Comparison of ENCODE assay signal across 10 cellular contexts in the genomic region with DNA sequence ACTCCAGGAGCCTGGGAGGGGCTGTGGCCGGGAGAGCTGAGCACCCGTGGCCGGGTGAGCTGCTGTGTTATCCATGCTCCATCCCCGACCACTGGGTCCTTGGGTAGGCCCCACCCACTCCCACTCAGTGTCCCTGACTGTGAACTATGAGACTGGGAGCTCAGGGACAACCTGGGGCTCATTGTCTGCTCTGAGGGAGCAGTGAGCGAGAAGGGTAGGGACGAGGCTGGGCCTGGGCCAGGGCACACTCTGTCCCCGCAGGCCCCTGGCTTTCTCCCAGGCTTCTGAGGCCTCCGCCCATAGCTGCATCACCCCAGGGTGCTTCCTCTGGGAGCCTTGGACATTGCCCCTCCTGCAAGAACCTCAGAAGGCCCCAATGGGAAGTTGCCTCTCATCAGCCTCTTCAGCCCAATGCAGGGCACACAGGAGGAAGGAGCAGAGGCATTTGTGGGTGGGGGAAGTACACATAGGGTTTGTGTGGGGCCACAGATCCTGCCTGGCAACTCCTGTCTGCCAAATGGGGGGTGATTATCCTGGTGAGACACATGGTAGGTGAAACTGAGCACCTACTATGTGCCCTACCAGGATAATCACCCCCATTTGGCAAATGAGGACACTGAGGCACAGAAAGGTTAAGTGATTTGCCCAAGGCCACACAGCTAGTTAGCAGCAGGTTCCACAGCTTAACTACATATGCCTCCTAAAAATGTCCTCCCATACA. TPM values are rescaled to one million over a fixed set of nuclear protein-coding genes. Genes with fewer than 3 reads are reported as not detected.
DNase-seq lines count a peak whose midpoint lies in the region; ATAC-seq lines count a peak whose summit lies in the region.
"Had no signal": no experiment of that assay in that cellular context is flagged by ENCODE, and none has a peak within 500 bp of the region (broad histone marks: within the 10 kb centered on the region; RNA-seq: fewer than 3 reads in every experiment).

No MANE protein-coding gene starts in this region.

- DNase-seq in MG63, result peak; percentile 95
- DNase-seq in myocyte (ENCODE audit: low read depth), result peak; percentile 21
- no peak for DNase-seq in stimulated activated CD4-positive, alpha-beta T cell treated with anti-CD3 and anti-CD28 coated beads, Interleukin-4, amount 100 ng/mL, for 24 hours
- DNase-seq in SIG-M5 (lab: John Stamatoyannopoulos, UW), result no peak
- no peak for DNase-seq in NK-92 (lab: John Stamatoyannopoulos, UW; ENCODE audit: unreplicated experiment)
- DNase-seq: SHP77 had no signal

- H3K79me2 ChIP-seq in ACC112 (ENCODE audit: control insufficient read depth, insufficient read depth, low read length, unreplicated experiment), result peaks cover 76% of the 10 kb centered on the region

- H2AFZ ChIP-seq in ACC112 (ENCODE audit: low read length, unreplicated experiment), result no peak overlapping the region

- peak overlapping the region; percentile 72 for H3K27ac ChIP-seq in ACC112 (ENCODE audit: low read depth, low read length)

- H3K4me1 ChIP-seq in ACC112 (ENCODE audit: control insufficient read depth, insufficient read depth, low read length, unreplicated experiment), result peaks cover 38% of the 10 kb centered on the region

- H3K27me3 ChIP-seq in ACC112 (ENCODE audit: insufficient read depth, low read length), result no peaks in the 10 kb centered on the region
- no peaks in the 10 kb centered on the region for H3K27me3 ChIP-seq in MG63

- peaks cover 4% of the 10 kb centered on the region; the same call in 1 of the 2 replicates for H3K36me3 ChIP-seq in ACC112 (ENCODE audit: insufficient read depth, low read length)
- peaks cover 60% of the 10 kb centered on the region for H3K36me3 ChIP-seq in MG63

- no peaks in the 10 kb centered on the region; the same call in 1 of the 2 replicates for H3K9me3 ChIP-seq in MG63

- H3K4me3 ChIP-seq in ACC112 (ENCODE audit: low read depth, low read length) (peak overlapping the region; percentile 99), MG63 (peak overlapping the region; percentile 69)

- peak; percentile 67 for ATAC-seq in esophagus mucosa
- no peak for ATAC-seq in GM19452 (IDR thresholded peaks at IDR 0.05; ENCODE audit: unreplicated experiment)

RNA-seq across cellular contexts. Expression of a gene that starts 2.4 kb away (rescaled TPM):
- total RNA-seq in MG63 (2014; rRNA removed; shearing (Covaris generic); ENCODE audit: low replicate concordance), result 24.9 and 43.8 TPM in 2 replicates
- 3.1 TPM for total RNA-seq in esophagus mucosa
- 6.2 and 6.6 TPM in 2 replicates for total RNA-seq in myocyte
- 6.8 TPM for polyA plus RNA-seq in myocyte (2012)

RNA-seq across cellular contexts. Expression of a gene that starts 36.2 kb away (rescaled TPM):
- 1.8 TPM in 1 of 2 replicates, not detected in the other for total RNA-seq in MG63 (2014; rRNA removed; shearing (Covaris generic); ENCODE audit: low replicate concordance)
- 0.40 TPM for total RNA-seq in esophagus mucosa
- 0.24 and 0.42 TPM in 2 replicates for total RNA-seq in myocyte
- 0.08 TPM for polyA plus RNA-seq in myocyte (2012)
- total RNA-seq: H4 had no signal

Comparison
In these comparisons a context has a peak if more than half of its experiments do, and no peak if none do; other contexts are left out.
1. DNase-seq: peak in MG63 (single experiment) and myocyte (single experiment); none in stimulated activated CD4-positive, alpha-beta T cell treated with anti-CD3 and anti-CD28 coated beads, Interleukin-4, amount 100 ng/mL, for 24 hours (single experiment), SIG-M5 (single experiment) and NK-92 (single experiment).